2 cellular contexts compared by ENCODE assay signal in genomic region chr12:53480425-53481107, GRCh38.
A peak's percentile ranks its signal among the peaks of the same experiment; 100 is the strongest.
TF ChIP-seq lines count a peak whose summit lies in the region.

No MANE protein-coding gene starts in this region.

TF ChIP-seq in IMR-90, 13 proteins besides CTCF, POLR2A, EP300 and RAD21:
- TF ChIP-seq CEBPB (IDR thresholded peaks at IDR 0.05; ENCODE audit: low read depth, low read length) (no peak), MXI1 (IDR thresholded peaks at IDR 0.05; ENCODE audit: borderline replicate concordance, low read depth, low read length) (no peak), ELK1 (IDR thresholded peaks at IDR 0.05; ENCODE audit: borderline replicate concordance, low read depth, low read length) (no peak)

TF ChIP-seq in GM12878, 131 proteins besides CTCF, POLR2A, EP300 and RAD21:
- TF ChIP-seq HCFC1 (IDR thresholded peaks at IDR 0.05; ENCODE audit: low read length): no peak
- TF ChIP-seq POLR2AphosphoS5 (IDR thresholded peaks at IDR 0.05; ENCODE audit: low read length): 0 out of 2 replicates have a peak, but pooled peaks have one; percentile 23
- TF ChIP-seq SMAD5 (IDR thresholded peaks at IDR 0.05; ENCODE audit: low read depth): peak; percentile 25; the same call in 1 of the 2 replicates
- TF ChIP-seq BRCA1 (IDR thresholded peaks at IDR 0.05; ENCODE audit: low read depth, low read length): no peak
